ENCODE assay signal across 10 cellular contexts in genomic region chr17:44094701-44095387, GRCh38. TPM values are rescaled to one million over a fixed set of nuclear protein-coding genes. Genes with fewer than 3 reads are reported as not detected.
DNase-seq lines count a peak whose midpoint lies in the region; ATAC-seq and TF ChIP-seq lines count a peak whose summit lies in the region.
"Had no signal": no experiment of that assay in that cellular context is flagged by ENCODE, and none has a peak within 500 bp of the region (broad histone marks: within the 10 kb centered on the region; RNA-seq: fewer than 3 reads in every experiment).

No MANE protein-coding gene starts in this region.

- no peaks in the 10 kb centered on the region for H3K9me3 Mint-ChIP-seq in neural crest cell
- H3K9me3 Mint-ChIP-seq: activated naive CD8-positive, alpha-beta T cell treated with anti-CD3 and anti-CD28 coated beads, Interleukin-2, amount 50 U/mL, for 24 hours; stimulated activated naive CD8-positive, alpha-beta T cell treated with anti-CD3 and anti-CD28 coated beads, Interleukin-15, amount 100 ng/mL, for 72 hours had no signal

- no peaks in the 10 kb centered on the region for H3K36me3 Mint-ChIP-seq in neural crest cell (ENCODE audit: low read depth)

- no peak overlapping the region for H3K27ac Mint-ChIP-seq in neural crest cell (ENCODE audit: unreplicated experiment)

- intact Hi-C loops in heart right ventricle (cut with DNase I): loop anchor here in 1 of 10 donors (1.0 kb wide), 1 partner anchor 28 kb away; the partner anchor contains the start of gene HDAC5
- intact Hi-C loops in cardiac septum (cut with DNase I): no loop called here
- intact Hi-C loops in uterus (cut with DNase I; ENCODE audit: low total_unique reads): no loop called here

- ATAC-seq in heart right ventricle (no peak), HG02840 (IDR thresholded peaks at IDR 0.05; ENCODE audit: low FRiP score, unreplicated experiment) (no peak)
- ATAC-seq: activated naive CD8-positive, alpha-beta T cell treated with anti-CD3 and anti-CD28 coated beads, Interleukin-2, amount 50 U/mL, for 24 hours had no signal

- H3K4me3 ChIP-seq in heart right ventricle (peak overlapping the region in 3 of 10 donors; percentile 48 to 50 (median 48)), ectodermal cell (ENCODE audit: insufficient read depth, low read depth, low read length) (no peak overlapping the region), uterus (no peak overlapping the region)

- DNase-seq in heart right ventricle (no peak), cardiac septum (ENCODE audit: low spot score) (no peak), neural crest cell (ENCODE audit: low read depth, low spot score) (no peak), uterus (no peak), MV-4-11 (lab: John Stamatoyannopoulos, UW) (no peak), D341Med (ENCODE audit: low spot score) (no peak)
- DNase-seq: activated naive CD8-positive, alpha-beta T cell treated with anti-CD3 and anti-CD28 coated beads, Interleukin-2, amount 50 U/mL, for 24 hours; stimulated activated naive CD8-positive, alpha-beta T cell treated with anti-CD3 and anti-CD28 coated beads, Interleukin-15, amount 100 ng/mL, for 72 hours had no signal

- H3K4me3 Mint-ChIP-seq in neural crest cell: peak overlapping the region; percentile 80
- H3K4me3 Mint-ChIP-seq: activated naive CD8-positive, alpha-beta T cell treated with anti-CD3 and anti-CD28 coated beads, Interleukin-2, amount 50 U/mL, for 24 hours; stimulated activated naive CD8-positive, alpha-beta T cell treated with anti-CD3 and anti-CD28 coated beads, Interleukin-15, amount 100 ng/mL, for 72 hours had no signal

- no peaks in the 10 kb centered on the region for H3K27me3 ChIP-seq in heart right ventricle
- no peaks in the 10 kb centered on the region for H3K27me3 ChIP-seq in ectodermal cell (ENCODE audit: control insufficient read depth, insufficient read depth, low read length, poor library complexity, severe bottlenecking)
- H3K27me3 ChIP-seq in uterus: no peaks in the 10 kb centered on the region

- TF ChIP-seq POLR2A in uterus (IDR thresholded peaks at IDR 0.05): no peak

- H3K36me3 ChIP-seq in heart right ventricle (peaks cover 0 to 53% (median 36%) of the 10 kb centered on the region in 9 donors), ectodermal cell (ENCODE audit: control insufficient read depth, insufficient read depth, low read length) (peaks cover 16% of the 10 kb centered on the region), uterus (no peaks in the 10 kb centered on the region)

- 64 to 74% methylated on average over 8 of the region's 8 CpGs for WGBS in heart right ventricle, 2 donors
- WGBS in ectodermal cell, 2 experiments: 92 to 93% methylated on average over 7 of the region's 8 CpGs

- peaks cover 26% of the 10 kb centered on the region for H3K4me1 Mint-ChIP-seq in neural crest cell

- H3K4me1 ChIP-seq in heart right ventricle: peaks cover 20 to 68% (median 52%) of the 10 kb centered on the region in 9 donors
- H3K4me1 ChIP-seq in ectodermal cell (ENCODE audit: control insufficient read depth, insufficient read depth, low read length): peaks cover 17% of the 10 kb centered on the region
- H3K4me1 ChIP-seq in uterus: peaks cover 5 to 9% of the 10 kb centered on the region in 2 donors

- TF ChIP-seq CTCF in heart right ventricle (IDR thresholded peaks at IDR 0.05): no peak
- TF ChIP-seq CTCF in neural crest cell (conservative IDR thresholded peaks at IDR 0.05): no peak
- no peak for TF ChIP-seq CTCF in uterus (IDR thresholded peaks at IDR 0.05)

- peak overlapping the region in 9 of 10 donors; percentile 85 to 97 (median 93) for H3K27ac ChIP-seq in heart right ventricle
- peak overlapping the region; percentile 99 for H3K27ac ChIP-seq in ectodermal cell (ENCODE audit: insufficient read depth, low read depth, low read length, poor library complexity, severe bottlenecking)
- peak overlapping the region; percentile 80 to 91 for H3K27ac ChIP-seq in uterus

- H3K27me3 Mint-ChIP-seq in neural crest cell (ENCODE audit: low read depth): no peaks in the 10 kb centered on the region
- H3K27me3 Mint-ChIP-seq: activated naive CD8-positive, alpha-beta T cell treated with anti-CD3 and anti-CD28 coated beads, Interleukin-2, amount 50 U/mL, for 24 hours; stimulated activated naive CD8-positive, alpha-beta T cell treated with anti-CD3 and anti-CD28 coated beads, Interleukin-15, amount 100 ng/mL, for 72 hours had no signal

- no peaks in the 10 kb centered on the region for H3K9me3 ChIP-seq in heart right ventricle
- no peaks in the 10 kb centered on the region for H3K9me3 ChIP-seq in ectodermal cell (ENCODE audit: control insufficient read depth, low read length)
- no peaks in the 10 kb centered on the region for H3K9me3 ChIP-seq in uterus

RNA-seq across cellular contexts. Expression of gene G6PC3, which starts 24.3 kb away (rescaled TPM):
- total RNA-seq in heart right ventricle (10 to 100 TPM; 28.9 to 47.3 (median 32.9) TPM), cardiac septum (33.6 TPM), neural crest cell (81.1 and 88.6 TPM in 2 replicates), uterus (10 to 100 TPM; 12.4 to 66.3 (median 33.8) TPM)
- polyA plus RNA-seq in heart right ventricle: 100 to 1,000 TPM in 1 of 2 donors, 10 to 100 TPM in 1; 78.0 to 114 TPM
- polyA plus RNA-seq in ectodermal cell (2013, experiment 1 of 4): 118 TPM
- polyA plus RNA-seq in ectodermal cell (2013, experiment 2 of 4): 110 TPM
- polyA plus RNA-seq in ectodermal cell (2013, experiment 3 of 4): 102 TPM
- polyA plus RNA-seq in ectodermal cell (2013, experiment 4 of 4): 111 TPM

RNA-seq across cellular contexts. Expression of gene LSM12, which starts 28.4 kb away (rescaled TPM):
- total RNA-seq in heart right ventricle (10 to 100 TPM; 37.9 to 60.7 (median 43.8) TPM), cardiac septum (39.2 TPM), neural crest cell (59.7 and 60.9 TPM in 2 replicates), uterus (10 to 100 TPM; 24.5 to 49.8 (median 37.1) TPM)
- 10 to 100 TPM; 25.2 to 41.7 TPM for polyA plus RNA-seq in heart right ventricle
- polyA plus RNA-seq in ectodermal cell (2013, experiment 1 of 4): 76.3 TPM
- 74.7 TPM for polyA plus RNA-seq in ectodermal cell (2013, experiment 2 of 4)
- polyA plus RNA-seq in ectodermal cell (2013, experiment 3 of 4): 56.0 TPM
- polyA plus RNA-seq in ectodermal cell (2013, experiment 4 of 4): 60.3 TPM

RNA-seq across cellular contexts. Expression of gene HDAC5, which starts 28.6 kb away (rescaled TPM):
- total RNA-seq in heart right ventricle (10 to 100 TPM; 55.2 to 85.4 (median 68.3) TPM), cardiac septum (75.5 TPM), neural crest cell (27.1 and 27.2 TPM in 2 replicates), uterus (10 to 100 TPM; 35.9 to 74.1 (median 58.0) TPM)
- polyA plus RNA-seq in heart right ventricle: 10 to 100 TPM; 56.3 to 63.7 TPM
- 68.9 TPM for polyA plus RNA-seq in ectodermal cell (2013, experiment 1 of 4)
- 81.9 TPM for polyA plus RNA-seq in ectodermal cell (2013, experiment 2 of 4)
- polyA plus RNA-seq in ectodermal cell (2013, experiment 3 of 4): 71.9 TPM
- 81.7 TPM for polyA plus RNA-seq in ectodermal cell (2013, experiment 4 of 4)

RNA-seq across cellular contexts. Expression of gene HROB, which starts 46.9 kb away (rescaled TPM):
- 1 to 10 TPM in 4 of 10 donors, under 1 TPM in 6; 0.49 to 1.9 (median 0.74) TPM for total RNA-seq in heart right ventricle
- polyA plus RNA-seq in heart right ventricle: under 1 TPM; 0.28 to 0.37 TPM
- total RNA-seq in cardiac septum: 0.65 TPM
- 13.3 TPM for polyA plus RNA-seq in ectodermal cell (2013, experiment 1 of 4)
- polyA plus RNA-seq in ectodermal cell (2013, experiment 2 of 4): 15.9 TPM
- polyA plus RNA-seq in ectodermal cell (2013, experiment 3 of 4): 11.8 TPM
- 12.0 TPM for polyA plus RNA-seq in ectodermal cell (2013, experiment 4 of 4)
- 22.1 and 23.3 TPM in 2 replicates for total RNA-seq in neural crest cell
- 1 to 10 TPM in 2 of 4 donors, not detected in 2; 1.6 to 2.4 TPM for total RNA-seq in uterus
